9 cellular contexts compared by ENCODE assay signal in genomic region chr4:57119054-57119651, GRCh38. TPM values are rescaled to one million over a fixed set of nuclear protein-coding genes. Genes with fewer than 3 reads are reported as not detected.
DNase-seq lines count a peak whose midpoint lies in the region; FAIRE-seq and TF ChIP-seq lines count a peak whose summit lies in the region.
"Had no signal": no experiment of that assay in that cellular context is flagged by ENCODE, and none has a peak within 500 bp of the region (broad histone marks: within the 10 kb centered on the region; RNA-seq: fewer than 3 reads in every experiment).

No MANE protein-coding gene starts in this region.

- H3K9me3 ChIP-seq in hepatocyte (ENCODE audit: low read depth) (no peaks in the 10 kb centered on the region), small intestine (ENCODE audit: control insufficient read depth, low read depth) (no peaks in the 10 kb centered on the region)

- peak overlapping the region; percentile 75 for H3K27ac ChIP-seq in hepatocyte
- peak overlapping the region in 1 of 2 donors; percentile 91 for H3K27ac ChIP-seq in small intestine (ENCODE audit: low read depth in 1 of 2, low read length in 1 of 2)

- H3K4me1 Mint-ChIP-seq in activated CD4-positive, alpha-beta T cell treated with anti-CD3 and anti-CD28 coated beads, Interleukin-2, amount 10 ng/mL, durations not matched to agents 7 days and 5 days, result no peaks in the 10 kb centered on the region

- no peaks in the 10 kb centered on the region for H4K20me1 ChIP-seq in hepatocyte (ENCODE audit: insufficient read depth, poor library complexity, severe bottlenecking)

- H3K4me1 ChIP-seq in hepatocyte (ENCODE audit: insufficient read depth) (no peaks in the 10 kb centered on the region), small intestine (ENCODE audit: control insufficient read depth in 2 of 2, insufficient read depth in 1 of 2, low read depth in 1 of 2, low read length in 1 of 2) (no peaks in the 10 kb centered on the region)

- peaks cover 31% of the 10 kb centered on the region for H3K27me3 Mint-ChIP-seq in activated CD4-positive, alpha-beta T cell treated with anti-CD3 and anti-CD28 coated beads, Interleukin-2, amount 10 ng/mL, durations not matched to agents 7 days and 5 days

- TF ChIP-seq POLR2A in H54 (IDR thresholded peaks at IDR 0.05; ENCODE audit: low read depth, low read length) (peak; percentile 40; the same call in 1 of the 2 replicates), GM12892 (IDR thresholded peaks at IDR 0.05; ENCODE audit: low read depth, low read length) (no peak)

- H3K9me2 ChIP-seq in hepatocyte (replicated peaks; ENCODE audit: insufficient read depth), result no peaks in the 10 kb centered on the region

- H3K79me2 ChIP-seq in hepatocyte, result no peaks in the 10 kb centered on the region

- 66% methylated on average over 8 of the region's 8 CpGs for WGBS in hepatocyte (ENCODE audit: low lambda C conversion rate, missing lambda C conversion rate)
- WGBS in small intestine, 3 donors, result 41 to 47% (median 45%) methylated on average over 8 of the region's 8 CpGs

- CTCF ChIA-PET in activated CD4-positive, alpha-beta T cell treated with anti-CD3 and anti-CD28 coated beads, Interleukin-2, amount 10 ng/mL, durations not matched to agents 7 days and 5 days (lab: Charles Lee), result no interaction called here

- no peaks in the 10 kb centered on the region for H3K27me3 ChIP-seq in hepatocyte
- H3K27me3 ChIP-seq in small intestine (ENCODE audit: control insufficient read depth in 2 of 2, insufficient read depth in 2 of 2, low read length in 2 of 2), result no peaks in the 10 kb centered on the region

- H3K9me3 Mint-ChIP-seq in activated CD4-positive, alpha-beta T cell treated with anti-CD3 and anti-CD28 coated beads, Interleukin-2, amount 10 ng/mL, durations not matched to agents 7 days and 5 days, result no peaks in the 10 kb centered on the region

- POLR2A ChIA-PET in activated CD4-positive, alpha-beta T cell treated with anti-CD3 and anti-CD28 coated beads, Interleukin-2, amount 10 ng/mL, durations not matched to agents 7 days and 5 days (lab: Charles Lee), result no interaction called here

- TF ChIP-seq CTCF in astrocyte of the cerebellum (IDR thresholded peaks at IDR 0.05; ENCODE audit: low read depth, low read length, missing control alignments), result no peak
- no peak for TF ChIP-seq CTCF in hepatocyte (IDR thresholded peaks at IDR 0.05; ENCODE audit: poor library complexity)

- in situ Hi-C loops in astrocyte of the cerebellum (cut with HindIII; ENCODE audit: low sequenced_read_pairs), result no loop called here

- peak overlapping the region; percentile 54 for H3K4me2 ChIP-seq in hepatocyte

- no peak overlapping the region for H3K4me3 Mint-ChIP-seq in activated CD4-positive, alpha-beta T cell treated with anti-CD3 and anti-CD28 coated beads, Interleukin-2, amount 10 ng/mL, durations not matched to agents 7 days and 5 days

- H3K27ac Mint-ChIP-seq in activated CD4-positive, alpha-beta T cell treated with anti-CD3 and anti-CD28 coated beads, Interleukin-2, amount 10 ng/mL, durations not matched to agents 7 days and 5 days, result no peak overlapping the region

- no peak overlapping the region for H2AFZ ChIP-seq in hepatocyte

- H3K4me3 ChIP-seq in astrocyte of the cerebellum (ENCODE audit: low read depth, low read length) (no peak overlapping the region), hepatocyte (no peak overlapping the region), small intestine (ENCODE audit: low read depth in 1 of 2, low read length in 2 of 2) (no peak overlapping the region)
- H3K4me3 ChIP-seq: GM12878 had no signal

- FAIRE-seq in H54 (lab: Jason Lieb, UNC), result peak; percentile 48
- no peak for FAIRE-seq in small intestine (lab: Jason Lieb, UNC)
- no peak for FAIRE-seq in GM12892 (lab: Jason Lieb, UNC)
- FAIRE-seq: GM12878 had no signal

- no peaks in the 10 kb centered on the region for H3K36me3 Mint-ChIP-seq in activated CD4-positive, alpha-beta T cell treated with anti-CD3 and anti-CD28 coated beads, Interleukin-2, amount 10 ng/mL, durations not matched to agents 7 days and 5 days (ENCODE audit: low read depth)

- H3K36me3 ChIP-seq in hepatocyte (replicated peaks; ENCODE audit: insufficient read depth, low read depth) (no peaks in the 10 kb centered on the region), small intestine (ENCODE audit: control insufficient read depth in 2 of 2, insufficient read depth in 2 of 2, low read length in 2 of 2) (no peaks in the 10 kb centered on the region)

- peak; percentile 57 for DNase-seq in H54 (ENCODE audit: insufficient read length, low spot score)
- peak; percentile 72 for DNase-seq in astrocyte of the cerebellum (ENCODE audit: low read depth)
- peak; percentile 53 for DNase-seq in hepatocyte (ENCODE audit: low spot score)
- DNase-seq in small intestine, result peak; percentile 35
- DNase-seq in NCI-H2107 (lab: John Stamatoyannopoulos, UW), result no peak
- DNase-seq in GM12892 (ENCODE audit: insufficient read length), result no peak
- no peak for DNase-seq in activated CD4-positive, alpha-beta T cell treated with anti-CD3 and anti-CD28 coated beads, Interleukin-2, amount 10 ng/mL, durations not matched to agents 7 days and 5 days
- DNase-seq in activated CD4-positive, CD25-positive, alpha-beta regulatory T cell (lab: John Stamatoyannopoulos, UW), result no peak

RNA-seq across cellular contexts. Expression of gene IGFBP7, which starts 9.0 kb away (rescaled TPM):
- total RNA-seq in hepatocyte, result 73.4 and 74.0 TPM in 2 replicates
- polyA plus RNA-seq in hepatocyte (122 and 129 TPM in 2 replicates), small intestine (100 to 1,000 TPM in 1 of 3 donors, 10 to 100 TPM in 1, 1 to 10 TPM in 1; 8.9 to 240 (median 44.0) TPM)
- not detected for polyA plus RNA-seq in GM12892 (2012; ENCODE audit: missing spikeins)
- under 1 TPM; 0.19 to 0.27 TPM for total RNA-seq in activated CD4-positive, alpha-beta T cell treated with anti-CD3 and anti-CD28 coated beads, Interleukin-2, amount 10 ng/mL, durations not matched to agents 7 days and 5 days

Comparison
In these comparisons a context has a peak if more than half of its experiments do, and no peak if none do; other contexts are left out.
1. DNase-seq: peak in H54 (single experiment), astrocyte of the cerebellum (single experiment), hepatocyte (single experiment) and small intestine (single experiment); none in NCI-H2107 (single experiment), GM12892 (single experiment), activated CD4-positive, alpha-beta T cell treated with anti-CD3 and anti-CD28 coated beads, Interleukin-2, amount 10 ng/mL, durations not matched to agents 7 days and 5 days (single experiment) and activated CD4-positive, CD25-positive, alpha-beta regulatory T cell (0 of 4).
2. RNA of gene IGFBP7, which starts 9.0 kb away (total RNA-seq): 73.4 to 74.0 TPM in hepatocyte; 0.19 to 0.27 TPM in activated CD4-positive, alpha-beta T cell treated with anti-CD3 and anti-CD28 coated beads, Interleukin-2, amount 10 ng/mL, durations not matched to agents 7 days and 5 days; every median in the first group is over 10 times any median in the second.